In genomic region chr5:66713998-66714397, GRCh38 we compare ENCODE assay signal across 12 cellular contexts.
DNase-seq lines count a peak whose midpoint lies in the region; ATAC-seq and TF ChIP-seq lines count a peak whose summit lies in the region.
"Had no signal": no experiment of that assay in that cellular context is flagged by ENCODE, and none has a peak within 500 bp of the region (broad histone marks: within the 10 kb centered on the region; RNA-seq: fewer than 3 reads in every experiment).

No MANE protein-coding gene starts in this region.

- peaks cover 8% of the 10 kb centered on the region for H3K9me3 Mint-ChIP-seq in activated CD8-positive, alpha-beta T cell treated with anti-CD3 and anti-CD28 coated beads for 36 hours
- peaks cover 4% of the 10 kb centered on the region for H3K9me3 Mint-ChIP-seq in activated CD8-positive, alpha-beta T cell treated with anti-CD3 and anti-CD28 coated beads, Interleukin-2, amount 10 ng/mL, durations not matched to agents 7 days and 5 days (ENCODE audit: insufficient read depth)
- peaks cover 4% of the 10 kb centered on the region for H3K9me3 Mint-ChIP-seq in stimulated activated memory B cell treated with anti-CD40 and anti-IgM and Interleukin-4, amounts not matched to agents 10 μg/mL and 1 μg/mL and 100 μg/mL, for 72 hours

- TF ChIP-seq CTCF in activated CD8-positive, alpha-beta T cell treated with anti-CD3 and anti-CD28 coated beads for 36 hours (IDR thresholded peaks at IDR 0.05) = no peak
- TF ChIP-seq CTCF in fibroblast of mammary gland (conservative IDR thresholded peaks at IDR 0.05; ENCODE audit: control insufficient read depth, insufficient read depth, low read depth, low read length) = no peak

- H3K36me3 Mint-ChIP-seq in activated CD8-positive, alpha-beta T cell treated with anti-CD3 and anti-CD28 coated beads for 36 hours (ENCODE audit: low read depth) = no peaks in the 10 kb centered on the region
- H3K36me3 Mint-ChIP-seq in activated CD8-positive, alpha-beta T cell treated with anti-CD3 and anti-CD28 coated beads, Interleukin-2, amount 10 ng/mL, durations not matched to agents 7 days and 5 days (ENCODE audit: low read depth) = no peaks in the 10 kb centered on the region
- H3K36me3 Mint-ChIP-seq in stimulated activated memory B cell treated with anti-CD40 and anti-IgM and Interleukin-4, amounts not matched to agents 10 μg/mL and 1 μg/mL and 100 μg/mL, for 72 hours = peaks cover 6% of the 10 kb centered on the region

- CTCF ChIA-PET in activated CD8-positive, alpha-beta T cell treated with anti-CD3 and anti-CD28 coated beads for 36 hours (lab: Charles Lee) = interaction anchor here (0.8 kb wide), 1 partner anchor 408 kb away, joined by 3 read pairs; no protein-coding TSS in a partner anchor
- CTCF ChIA-PET in activated CD8-positive, alpha-beta T cell treated with anti-CD3 and anti-CD28 coated beads, Interleukin-2, amount 10 ng/mL, durations not matched to agents 7 days and 5 days (lab: Charles Lee) = no interaction called here

- H3K4me3 ChIP-seq in fibroblast of mammary gland (ENCODE audit: control insufficient read depth, low read depth, low read length) = no peak overlapping the region

- no peaks in the 10 kb centered on the region for H3K4me1 Mint-ChIP-seq in activated CD8-positive, alpha-beta T cell treated with anti-CD3 and anti-CD28 coated beads for 36 hours (ENCODE audit: low read depth)
- H3K4me1 Mint-ChIP-seq in activated CD8-positive, alpha-beta T cell treated with anti-CD3 and anti-CD28 coated beads, Interleukin-2, amount 10 ng/mL, durations not matched to agents 7 days and 5 days (ENCODE audit: low read depth) = no peaks in the 10 kb centered on the region
- peaks cover 22% of the 10 kb centered on the region for H3K4me1 Mint-ChIP-seq in stimulated activated memory B cell treated with anti-CD40 and anti-IgM and Interleukin-4, amounts not matched to agents 10 μg/mL and 1 μg/mL and 100 μg/mL, for 72 hours
- H3K4me1 Mint-ChIP-seq: activated CD4-positive, alpha-beta memory T cell treated with anti-CD3 and anti-CD28 coated beads, Interleukin-2, amount 10 ng/mL, durations not matched to agents 7 days and 5 days had no signal

- POLR2A ChIA-PET in activated CD8-positive, alpha-beta T cell treated with anti-CD3 and anti-CD28 coated beads for 36 hours (lab: Charles Lee) = no interaction called here
- POLR2A ChIA-PET in activated CD8-positive, alpha-beta T cell treated with anti-CD3 and anti-CD28 coated beads, Interleukin-2, amount 10 ng/mL, durations not matched to agents 7 days and 5 days (lab: Charles Lee) = no interaction called here

- H3K4me3 Mint-ChIP-seq in activated CD8-positive, alpha-beta T cell treated with anti-CD3 and anti-CD28 coated beads for 36 hours = no peak overlapping the region
- no peak overlapping the region for H3K4me3 Mint-ChIP-seq in activated CD8-positive, alpha-beta T cell treated with anti-CD3 and anti-CD28 coated beads, Interleukin-2, amount 10 ng/mL, durations not matched to agents 7 days and 5 days
- H3K4me3 Mint-ChIP-seq in stimulated activated memory B cell treated with anti-CD40 and anti-IgM and Interleukin-4, amounts not matched to agents 10 μg/mL and 1 μg/mL and 100 μg/mL, for 72 hours = no peak overlapping the region
- H3K4me3 Mint-ChIP-seq: activated CD4-positive, alpha-beta memory T cell treated with anti-CD3 and anti-CD28 coated beads, Interleukin-2, amount 10 ng/mL, durations not matched to agents 7 days and 5 days had no signal

- peak; percentile 5 for DNase-seq in activated CD8-positive, alpha-beta T cell treated with anti-CD3 and anti-CD28 coated beads for 36 hours
- DNase-seq in activated CD8-positive, alpha-beta T cell treated with anti-CD3 and anti-CD28 coated beads, Interleukin-2, amount 10 ng/mL, durations not matched to agents 7 days and 5 days = no peak
- DNase-seq in NCI-H146 treated with DMSO at 0.1 percent for 48 hours (lab: John Stamatoyannopoulos, UW; ENCODE audit: unreplicated experiment) (peak; percentile 10), fibroblast of mammary gland (ENCODE audit: low read depth) (peak; percentile 30), Right ventricle myocardium inferior (ENCODE audit: missing footprints) (no peak), hippocampal formation (lab: John Stamatoyannopoulos, UW) (no peak)
- no peak for DNase-seq in stimulated activated CD4-positive, alpha-beta T cell treated with anti-CD3 and anti-CD28 coated beads, Interleukin-4, amount 100 ng/mL, for 4 hours
- DNase-seq: activated CD4-positive, alpha-beta memory T cell treated with anti-CD3 and anti-CD28 coated beads, Interleukin-2, amount 10 ng/mL, durations not matched to agents 7 days and 5 days; amygdala; IMR-90; NCI-H345 had no signal

- no peak overlapping the region for H3K27ac Mint-ChIP-seq in activated CD8-positive, alpha-beta T cell treated with anti-CD3 and anti-CD28 coated beads for 36 hours
- H3K27ac Mint-ChIP-seq in activated CD8-positive, alpha-beta T cell treated with anti-CD3 and anti-CD28 coated beads, Interleukin-2, amount 10 ng/mL, durations not matched to agents 7 days and 5 days = no peak overlapping the region
- no peak overlapping the region for H3K27ac Mint-ChIP-seq in stimulated activated memory B cell treated with anti-CD40 and anti-IgM and Interleukin-4, amounts not matched to agents 10 μg/mL and 1 μg/mL and 100 μg/mL, for 72 hours
- H3K27ac Mint-ChIP-seq: activated CD4-positive, alpha-beta memory T cell treated with anti-CD3 and anti-CD28 coated beads, Interleukin-2, amount 10 ng/mL, durations not matched to agents 7 days and 5 days had no signal

- peaks cover 4% of the 10 kb centered on the region for H3K27me3 Mint-ChIP-seq in activated CD8-positive, alpha-beta T cell treated with anti-CD3 and anti-CD28 coated beads for 36 hours
- peaks cover 4% of the 10 kb centered on the region for H3K27me3 Mint-ChIP-seq in activated CD8-positive, alpha-beta T cell treated with anti-CD3 and anti-CD28 coated beads, Interleukin-2, amount 10 ng/mL, durations not matched to agents 7 days and 5 days (ENCODE audit: low read depth)
- no peaks in the 10 kb centered on the region for H3K27me3 Mint-ChIP-seq in stimulated activated memory B cell treated with anti-CD40 and anti-IgM and Interleukin-4, amounts not matched to agents 10 μg/mL and 1 μg/mL and 100 μg/mL, for 72 hours

- ATAC-seq in activated CD8-positive, alpha-beta T cell treated with anti-CD3 and anti-CD28 coated beads for 36 hours = peak; percentile 58
- no peak for ATAC-seq in activated CD8-positive, alpha-beta T cell treated with anti-CD3 and anti-CD28 coated beads, Interleukin-2, amount 10 ng/mL, durations not matched to agents 7 days and 5 days
- peak; percentile 80 for ATAC-seq in stimulated activated memory B cell treated with anti-CD40 and anti-IgM and Interleukin-4, amounts not matched to agents 10 μg/mL and 1 μg/mL and 100 μg/mL, for 72 hours
- no peak for ATAC-seq in Right ventricle myocardium inferior

- intact Hi-C loops in activated CD8-positive, alpha-beta T cell treated with anti-CD3 and anti-CD28 coated beads for 36 hours (cut with micrococcal nuclease) = no loop called here
- intact Hi-C loops in Right ventricle myocardium inferior (cut with DNase I) = no loop called here

Comparison
In these comparisons a context has a peak if more than half of its experiments do, and no peak if none do; other contexts are left out.
1. ATAC-seq: peak in activated CD8-positive, alpha-beta T cell treated with anti-CD3 and anti-CD28 coated beads for 36 hours (single experiment) and stimulated activated memory B cell treated with anti-CD40 and anti-IgM and Interleukin-4, amounts not matched to agents 10 μg/mL and 1 μg/mL and 100 μg/mL, for 72 hours (single experiment); none in activated CD8-positive, alpha-beta T cell treated with anti-CD3 and anti-CD28 coated beads, Interleukin-2, amount 10 ng/mL, durations not matched to agents 7 days and 5 days (single experiment) and Right ventricle myocardium inferior (single experiment).
2. DNase-seq: peak in activated CD8-positive, alpha-beta T cell treated with anti-CD3 and anti-CD28 coated beads for 36 hours (single experiment), NCI-H146 treated with DMSO at 0.1 percent for 48 hours (single experiment) and fibroblast of mammary gland (single experiment); none in activated CD8-positive, alpha-beta T cell treated with anti-CD3 and anti-CD28 coated beads, Interleukin-2, amount 10 ng/mL, durations not matched to agents 7 days and 5 days (single experiment), Right ventricle myocardium inferior (single experiment), hippocampal formation (0 of 2) and stimulated activated CD4-positive, alpha-beta T cell treated with anti-CD3 and anti-CD28 coated beads, Interleukin-4, amount 100 ng/mL, for 4 hours (0 of 2).